Comparison of ENCODE assay signal across 1 cellular context in the genomic region with DNA sequence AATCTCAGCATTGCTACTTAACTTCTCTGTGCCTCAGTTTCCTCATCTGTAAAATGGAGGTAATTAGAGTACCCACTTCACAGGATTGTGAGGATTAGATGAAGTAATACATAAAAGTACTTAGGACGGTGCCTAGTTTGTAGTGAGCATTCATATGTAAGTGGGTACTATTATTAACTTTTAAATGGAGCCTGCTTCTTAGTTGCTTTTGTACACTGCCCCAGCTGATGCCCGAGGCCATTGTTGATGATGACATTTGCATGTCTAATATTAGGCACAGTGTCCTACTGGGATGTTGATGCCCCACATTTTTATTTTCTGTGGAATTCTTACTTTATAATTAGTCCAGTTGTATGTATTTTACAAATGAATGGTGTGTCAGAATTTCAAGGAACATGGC.
TF ChIP-seq lines count a peak whose summit lies in the region.

No MANE protein-coding gene starts in this region.

TF ChIP-seq in K562, 482 proteins besides CTCF, POLR2A, EP300 and RAD21 (continued from another document):
- TF ChIP-seq, protein P1, sequence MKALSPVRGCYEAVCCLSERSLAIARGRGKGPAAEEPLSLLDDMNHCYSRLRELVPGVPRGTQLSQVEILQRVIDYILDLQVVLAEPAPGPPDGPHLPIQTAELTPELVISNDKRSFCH (CRISPR knock-in tag; IDR thresholded peaks at IDR 0.05): no peak
- TF ChIP-seq, protein P1 (tag; IDR thresholded peaks at IDR 0.05): no peak
